18 cellular contexts compared by ENCODE assay signal in genomic region chr3:85539232-85539631, GRCh38.
"Had no signal": no experiment of that assay in that cellular context is flagged by ENCODE, and none has a peak within 500 bp of the region (broad histone marks: within the 10 kb centered on the region; RNA-seq: fewer than 3 reads in every experiment).

No MANE protein-coding gene starts in this region.

- H3K27me3 Mint-ChIP-seq: natural killer cell treated with Interleukin-12 subunit alpha and Interleukin-12 subunit beta and Interleukin-15 and Interleukin-18, amount 100 ng/mL, for 72 hours; stimulated activated naive B cell treated with anti-CD40 and anti-IgM and Interleukin-4, amounts not matched to agents 10 μg/mL and 1 μg/mL and 100 μg/mL, for 72 hours; stimulated activated naive CD8-positive, alpha-beta T cell treated with anti-CD3 and anti-CD28 coated beads, Interleukin-15, amount 100 ng/mL, for 72 hours had no signal

- H3K4me3 Mint-ChIP-seq: natural killer cell treated with Interleukin-12 subunit alpha and Interleukin-12 subunit beta and Interleukin-15 and Interleukin-18, amount 100 ng/mL, for 72 hours; neural progenitor cell; stimulated activated naive B cell treated with anti-CD40 and anti-IgM and Interleukin-4, amounts not matched to agents 10 μg/mL and 1 μg/mL and 100 μg/mL, for 72 hours; stimulated activated naive CD8-positive, alpha-beta T cell treated with anti-CD3 and anti-CD28 coated beads, Interleukin-15, amount 100 ng/mL, for 72 hours had no signal

- DNase-seq: effector memory CD4-positive, alpha-beta T cell; foreskin fibroblast; kidney; left cardiac atrium; left ventricle myocardium superior; mesenchymal stem cell; midbrain; nucleus accumbens; ovary; sigmoid colon; stimulated activated CD4-positive, alpha-beta T cell treated with anti-CD3 and anti-CD28 coated beads, Interleukin-2, amount 100 ng/mL, for 24 hours; stimulated activated CD4-positive, alpha-beta T cell treated with anti-CD3 and anti-CD28 coated beads, Interleukin-4, amount 100 ng/mL, for 4 hours; stimulated activated naive B cell treated with anti-CD40 and anti-IgM and Interleukin-4, amounts not matched to agents 10 μg/mL and 1 μg/mL and 100 μg/mL, for 72 hours; stimulated activated naive CD8-positive, alpha-beta T cell treated with anti-CD3 and anti-CD28 coated beads, Interleukin-15, amount 100 ng/mL, for 72 hours; testis; upper lobe of right lung had no signal

- H3K9me3 Mint-ChIP-seq: neural progenitor cell; stimulated activated naive B cell treated with anti-CD40 and anti-IgM and Interleukin-4, amounts not matched to agents 10 μg/mL and 1 μg/mL and 100 μg/mL, for 72 hours had no signal

- H3K36me3 Mint-ChIP-seq: natural killer cell treated with Interleukin-12 subunit alpha and Interleukin-12 subunit beta and Interleukin-15 and Interleukin-18, amount 100 ng/mL, for 72 hours; neural progenitor cell; stimulated activated naive B cell treated with anti-CD40 and anti-IgM and Interleukin-4, amounts not matched to agents 10 μg/mL and 1 μg/mL and 100 μg/mL, for 72 hours had no signal

- H3K4me1 Mint-ChIP-seq: neural progenitor cell; stimulated activated naive B cell treated with anti-CD40 and anti-IgM and Interleukin-4, amounts not matched to agents 10 μg/mL and 1 μg/mL and 100 μg/mL, for 72 hours; stimulated activated naive CD8-positive, alpha-beta T cell treated with anti-CD3 and anti-CD28 coated beads, Interleukin-15, amount 100 ng/mL, for 72 hours had no signal

- ATAC-seq: left cardiac atrium; left ventricle myocardium superior; natural killer cell treated with Interleukin-12 subunit alpha and Interleukin-12 subunit beta and Interleukin-15 and Interleukin-18, amount 100 ng/mL, for 72 hours; stimulated activated naive B cell treated with anti-CD40 and anti-IgM and Interleukin-4, amounts not matched to agents 10 μg/mL and 1 μg/mL and 100 μg/mL, for 72 hours; stimulated activated naive CD8-positive, alpha-beta T cell treated with anti-CD3 and anti-CD28 coated beads, Interleukin-15, amount 100 ng/mL, for 72 hours; upper lobe of right lung had no signal

- H3K27ac Mint-ChIP-seq: natural killer cell treated with Interleukin-12 subunit alpha and Interleukin-12 subunit beta and Interleukin-15 and Interleukin-18, amount 100 ng/mL, for 72 hours; neural progenitor cell; stimulated activated naive B cell treated with anti-CD40 and anti-IgM and Interleukin-4, amounts not matched to agents 10 μg/mL and 1 μg/mL and 100 μg/mL, for 72 hours; stimulated activated naive CD8-positive, alpha-beta T cell treated with anti-CD3 and anti-CD28 coated beads, Interleukin-15, amount 100 ng/mL, for 72 hours had no signal
